In genomic region chr5:77448831-77449230, GRCh38 we compare ENCODE assay signal across 1 cellular context.
TF ChIP-seq lines count a peak whose summit lies in the region.

No MANE protein-coding gene starts in this region.

TF ChIP-seq in K562, 482 proteins besides CTCF, POLR2A, EP300 and RAD21 (continued from another document):
- no peak for TF ChIP-seq ZNF398 (CRISPR knock-in tag; IDR thresholded peaks at IDR 0.05)
- TF ChIP-seq CBFB (CRISPR knock-in tag; IDR thresholded peaks at IDR 0.05) = no peak
